Comparison of ENCODE assay signal across 18 cellular contexts in the genomic region with DNA sequence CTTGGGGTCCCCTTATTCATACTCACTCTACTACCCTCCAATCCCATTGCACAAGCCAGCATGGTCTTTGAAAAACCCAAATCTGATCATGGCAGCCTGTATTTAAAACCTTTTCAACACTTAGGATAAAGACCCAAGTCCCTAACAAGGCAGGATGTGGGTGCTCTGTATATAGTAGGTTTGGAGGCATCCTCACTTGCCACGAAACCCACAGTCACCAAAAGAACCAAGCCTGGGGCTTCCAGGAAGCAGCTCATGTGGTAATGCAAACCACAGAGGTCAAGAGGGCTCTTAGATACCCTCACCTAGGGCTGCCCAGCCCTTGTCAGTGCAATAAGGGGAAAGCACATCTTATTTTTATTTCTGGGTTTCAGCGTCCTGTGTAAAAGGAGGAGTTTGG.
DNase-seq lines count a peak whose midpoint lies in the region; ATAC-seq and TF ChIP-seq lines count a peak whose summit lies in the region.
"Had no signal": no experiment of that assay in that cellular context is flagged by ENCODE, and none has a peak within 500 bp of the region (broad histone marks: within the 10 kb centered on the region; RNA-seq: fewer than 3 reads in every experiment).

No MANE protein-coding gene starts in this region.

- H3K9me3 ChIP-seq in DND-41 (ENCODE audit: insufficient read depth, low read length, severe bottlenecking) (no peaks in the 10 kb centered on the region), MG63 (no peaks in the 10 kb centered on the region)

- no peak overlapping the region for H3K4me3 ChIP-seq in DND-41 (ENCODE audit: low read depth in 1 of 2, low read length in 2 of 2)
- H3K4me3 ChIP-seq in MG63 = no peak overlapping the region

- no peaks in the 10 kb centered on the region for H3K36me3 Mint-ChIP-seq in T-helper 1 cell treated with Interleukin-12 subunit alpha and Interleukin-12 subunit beta and Interleukin-4 antibody, amounts not matched to agents 30 μg/mL and 1 μg/mL, for 36 hours (ENCODE audit: low read depth)
- no peaks in the 10 kb centered on the region for H3K36me3 Mint-ChIP-seq in effector memory CD8-positive, alpha-beta T cell (ENCODE audit: insufficient read depth)
- no peaks in the 10 kb centered on the region for H3K36me3 Mint-ChIP-seq in mesothelial cell of epicardium

- H3K27ac ChIP-seq in DND-41 (ENCODE audit: low read length) = no peak overlapping the region
- H3K27ac ChIP-seq: C4-2B had no signal

- H3K27ac Mint-ChIP-seq in T-helper 1 cell treated with Interleukin-12 subunit alpha and Interleukin-12 subunit beta and Interleukin-4 antibody, amounts not matched to agents 30 μg/mL and 1 μg/mL, for 36 hours = no peak overlapping the region
- H3K27ac Mint-ChIP-seq in effector memory CD8-positive, alpha-beta T cell = no peak overlapping the region
- no peak overlapping the region for H3K27ac Mint-ChIP-seq in mesothelial cell of epicardium

- peak overlapping the region; percentile 12 for H3K4me3 Mint-ChIP-seq in T-helper 1 cell treated with Interleukin-12 subunit alpha and Interleukin-12 subunit beta and Interleukin-4 antibody, amounts not matched to agents 30 μg/mL and 1 μg/mL, for 36 hours
- H3K4me3 Mint-ChIP-seq in effector memory CD8-positive, alpha-beta T cell = no peak overlapping the region
- H3K4me3 Mint-ChIP-seq in mesothelial cell of epicardium = no peak overlapping the region

- DNase-seq in NOMO-1 treated with DMSO at 0.1 percent for 48 hours (lab: John Stamatoyannopoulos, UW; ENCODE audit: unreplicated experiment) (peak; percentile 23), NOMO-1 (lab: John Stamatoyannopoulos, UW; ENCODE audit: unreplicated experiment in 2 of 2) (no peak), DND-41 (peak; percentile 7), MG63 (no peak), mesothelial cell of epicardium (ENCODE audit: low spot score in 2 of 2, unreplicated experiment in 2 of 2) (no peak)
- no peak for DNase-seq in effector memory CD8-positive, alpha-beta T cell
- DNase-seq: COR-L47, DMS153, H7, Kasumi-1, NCI-H1048, NCI-H146, NCI-H446, NCI-H748 treated with DMSO at 0.1 percent for 48 hours, SHP77 treated with DMSO at 0.1 percent for 48 hours had no signal

- peaks cover 14% of the 10 kb centered on the region for H3K4me1 Mint-ChIP-seq in T-helper 1 cell treated with Interleukin-12 subunit alpha and Interleukin-12 subunit beta and Interleukin-4 antibody, amounts not matched to agents 30 μg/mL and 1 μg/mL, for 36 hours (ENCODE audit: low read depth)
- peaks cover 8% of the 10 kb centered on the region in 2 donors for H3K4me1 Mint-ChIP-seq in effector memory CD8-positive, alpha-beta T cell (ENCODE audit: low read depth in 2 of 2)
- peaks cover 6% of the 10 kb centered on the region for H3K4me1 Mint-ChIP-seq in mesothelial cell of epicardium

- no peak overlapping the region for H3K9ac ChIP-seq in DND-41 (ENCODE audit: low read depth, low read length)

- H3K27me3 ChIP-seq in DND-41 (ENCODE audit: insufficient read depth, low read length, poor library complexity) (no peaks in the 10 kb centered on the region), MG63 (no peaks in the 10 kb centered on the region)

- H3K36me3 ChIP-seq in DND-41 (ENCODE audit: insufficient read depth, low read length) (no peaks in the 10 kb centered on the region), MG63 (no peaks in the 10 kb centered on the region)

- no peak overlapping the region for H3K4me2 ChIP-seq in DND-41 (ENCODE audit: insufficient read depth, low read length)

- peaks cover 12% of the 10 kb centered on the region for H3K9me3 Mint-ChIP-seq in T-helper 1 cell treated with Interleukin-12 subunit alpha and Interleukin-12 subunit beta and Interleukin-4 antibody, amounts not matched to agents 30 μg/mL and 1 μg/mL, for 36 hours
- H3K9me3 Mint-ChIP-seq in effector memory CD8-positive, alpha-beta T cell = peaks cover 0 to 4% of the 10 kb centered on the region in 2 donors
- peaks cover 13% of the 10 kb centered on the region for H3K9me3 Mint-ChIP-seq in mesothelial cell of epicardium

- no peaks in the 10 kb centered on the region for H4K20me1 ChIP-seq in DND-41 (ENCODE audit: insufficient read depth, low read length)

- ATAC-seq in DND-41 (ENCODE audit: insufficient read depth, low read depth) = no peak
- peak; percentile 19 for ATAC-seq in effector memory CD8-positive, alpha-beta T cell (replicated peaks)
- no peak for ATAC-seq in HG02884 (IDR thresholded peaks at IDR 0.05; ENCODE audit: unreplicated experiment)

- peaks cover 12% of the 10 kb centered on the region for H3K27me3 Mint-ChIP-seq in T-helper 1 cell treated with Interleukin-12 subunit alpha and Interleukin-12 subunit beta and Interleukin-4 antibody, amounts not matched to agents 30 μg/mL and 1 μg/mL, for 36 hours (ENCODE audit: low read depth)
- H3K27me3 Mint-ChIP-seq in effector memory CD8-positive, alpha-beta T cell = peaks cover 7 to 47% of the 10 kb centered on the region in 2 donors
- H3K27me3 Mint-ChIP-seq in mesothelial cell of epicardium (ENCODE audit: low read depth) = no peaks in the 10 kb centered on the region

- H3K4me1 ChIP-seq in DND-41 (ENCODE audit: insufficient read depth, low read length) = no peaks in the 10 kb centered on the region

- H2AFZ ChIP-seq in DND-41 (ENCODE audit: low read depth, low read length) = no peak overlapping the region

- no peak for TF ChIP-seq CTCF in DND-41 (IDR thresholded peaks at IDR 0.05; ENCODE audit: borderline replicate concordance, extremely low read depth, low read length, poor library complexity, severe bottlenecking)
- TF ChIP-seq CTCF in mesothelial cell of epicardium (IDR thresholded peaks at IDR 0.05; ENCODE audit: unreplicated experiment) = no peak

- H3K79me2 ChIP-seq in DND-41 (ENCODE audit: insufficient read depth, low read length) = no peaks in the 10 kb centered on the region

Comparison
In these comparisons a context has a peak if more than half of its experiments do, and no peak if none do; other contexts are left out.
1. DNase-seq: peak in NOMO-1 treated with DMSO at 0.1 percent for 48 hours (single experiment) and DND-41 (single experiment); none in NOMO-1 (0 of 2), effector memory CD8-positive, alpha-beta T cell (0 of 3), MG63 (single experiment) and mesothelial cell of epicardium (0 of 2).